Comparison of ENCODE assay signal across 15 cellular contexts in genomic region chr7:3238525-3239210, GRCh38.
"Had no signal": no experiment of that assay in that cellular context is flagged by ENCODE, and none has a peak within 500 bp of the region (broad histone marks: within the 10 kb centered on the region; RNA-seq: fewer than 3 reads in every experiment).

No MANE protein-coding gene starts in this region.

- H3K27ac Mint-ChIP-seq: activated B cell treated with CpG ODN at 0.5 μM for 24 hours; activated naive CD4-positive, alpha-beta T cell treated with anti-CD3 and anti-CD28 coated beads, Interleukin-2, amount 50 U/mL, for 72 hours; activated T-cell treated with anti-CD3 and anti-CD28 coated beads, Interleukin-2, amount 50 U/mL, for 24 hours; endodermal cell; neural progenitor cell; stimulated activated naive CD8-positive, alpha-beta T cell treated with anti-CD3 and anti-CD28 coated beads, Interleukin-15, Interleukin-2, amounts not matched to agents 100 ng/mL and 50 ng/mL, for 24 hours had no signal

- ATAC-seq: heart left ventricle had no signal

- H3K4me1 Mint-ChIP-seq: activated B cell treated with CpG ODN at 0.5 μM for 24 hours had no signal

- H3K4me3 ChIP-seq: heart left ventricle, neural progenitor cell had no signal

- DNase-seq: activated B cell treated with CpG ODN at 0.5 μM for 24 hours; activated CD4-positive, alpha-beta T cell treated with anti-CD3 and anti-CD28 coated beads, Interleukin-2, amount 50 U/mL, for 1 hour; activated effector memory CD4-positive, alpha-beta T cell treated with anti-CD3 and anti-CD28 coated beads, Interleukin-2, amount 50 U/mL, for 16 hours; activated T-cell treated with anti-CD3 and anti-CD28 coated beads, Interleukin-2, amount 50 U/mL, for 24 hours; brain microvascular endothelial cell; cerebellar nuclear complex; endodermal cell; heart left ventricle; retina; stimulated activated CD4-positive, alpha-beta T cell treated with anti-CD3 and anti-CD28 coated beads, Interleukin-4, amount 100 ng/mL, for 1 hour; stimulated activated CD8-positive, alpha-beta memory T cell treated with anti-CD3 and anti-CD28 coated beads, Interleukin-4, amount 100 ng/mL, for 48 hours; T1000 had no signal

- H3K4me3 Mint-ChIP-seq: activated B cell treated with CpG ODN at 0.5 μM for 24 hours; activated T-cell treated with anti-CD3 and anti-CD28 coated beads, Interleukin-2, amount 50 U/mL, for 24 hours; endodermal cell; neural progenitor cell; stimulated activated naive CD8-positive, alpha-beta T cell treated with anti-CD3 and anti-CD28 coated beads, Interleukin-15, Interleukin-2, amounts not matched to agents 100 ng/mL and 50 ng/mL, for 24 hours had no signal
